ENCODE assay signal across 8 cellular contexts in genomic region chr19:10105241-10106099, GRCh38. TPM values are rescaled to one million over a fixed set of nuclear protein-coding genes. Genes with fewer than 3 reads are reported as not detected.
DNase-seq lines count a peak whose midpoint lies in the region; ATAC-seq and TF ChIP-seq lines count a peak whose summit lies in the region.

No MANE protein-coding gene starts in this region.

- peaks cover 33% of the 10 kb centered on the region for H3K36me3 Mint-ChIP-seq in activated CD8-positive, alpha-beta memory T cell treated with anti-CD3 and anti-CD28 coated beads, Interleukin-2, amount 10 ng/mL, durations not matched to agents 7 days and 5 days
- peaks cover 0 to 12% (median 6%) of the 10 kb centered on the region in 3 donors for H3K36me3 Mint-ChIP-seq in immature natural killer cell

- H3K27me3 Mint-ChIP-seq in activated CD8-positive, alpha-beta memory T cell treated with anti-CD3 and anti-CD28 coated beads, Interleukin-2, amount 10 ng/mL, durations not matched to agents 7 days and 5 days, result no peaks in the 10 kb centered on the region
- H3K27me3 Mint-ChIP-seq in immature natural killer cell (ENCODE audit: low read depth in 3 of 3), result peaks cover 17 to 35% (median 29%) of the 10 kb centered on the region in 3 donors

- peak; percentile 17 for ATAC-seq in GM19372 (IDR thresholded peaks at IDR 0.05; ENCODE audit: low read depth, unreplicated experiment)
- ATAC-seq in activated CD8-positive, alpha-beta memory T cell treated with anti-CD3 and anti-CD28 coated beads, Interleukin-2, amount 10 ng/mL, durations not matched to agents 7 days and 5 days, result peak; percentile 28

- peak overlapping the region; percentile 99 for H3K27ac Mint-ChIP-seq in activated CD8-positive, alpha-beta memory T cell treated with anti-CD3 and anti-CD28 coated beads, Interleukin-2, amount 10 ng/mL, durations not matched to agents 7 days and 5 days
- H3K27ac Mint-ChIP-seq in immature natural killer cell, result peak overlapping the region; percentile 92 to 100 (median 96)

- H3K27ac ChIP-seq in HL-60 (replicated peaks), result peak overlapping the region; percentile 95

- CTCF ChIA-PET in activated CD8-positive, alpha-beta memory T cell treated with anti-CD3 and anti-CD28 coated beads, Interleukin-2, amount 10 ng/mL, durations not matched to agents 7 days and 5 days (lab: Charles Lee), result interaction anchor here (0.8 to 5.5 kb wide), 6 partner anchors 7 to 145 kb away, joined by 3 to 55 read pairs (median 9); partner anchors contain the start of gene DNMT1

- H3K4me1 Mint-ChIP-seq in activated CD8-positive, alpha-beta memory T cell treated with anti-CD3 and anti-CD28 coated beads, Interleukin-2, amount 10 ng/mL, durations not matched to agents 7 days and 5 days, result peaks cover 79% of the 10 kb centered on the region
- peaks cover 64 to 70% of the 10 kb centered on the region in 2 donors for H3K4me1 Mint-ChIP-seq in immature natural killer cell

- no peak for TF ChIP-seq CTCF in HL-60 (IDR thresholded peaks at IDR 0.05; ENCODE audit: insufficient read depth, low read length)

- peak overlapping the region; percentile 77 for H3K4me3 Mint-ChIP-seq in activated CD8-positive, alpha-beta memory T cell treated with anti-CD3 and anti-CD28 coated beads, Interleukin-2, amount 10 ng/mL, durations not matched to agents 7 days and 5 days
- peak overlapping the region; percentile 65 to 86 (median 83) for H3K4me3 Mint-ChIP-seq in immature natural killer cell

- no peak overlapping the region for H3K4me3 ChIP-seq in HL-60 (replicated peaks; ENCODE audit: insufficient read depth, low read length)

- H3K27me3 ChIP-seq in HL-60 (ENCODE audit: insufficient read depth, poor library complexity, severe bottlenecking), result no peaks in the 10 kb centered on the region

- no peaks in the 10 kb centered on the region for H3K9me3 Mint-ChIP-seq in activated CD8-positive, alpha-beta memory T cell treated with anti-CD3 and anti-CD28 coated beads, Interleukin-2, amount 10 ng/mL, durations not matched to agents 7 days and 5 days (ENCODE audit: low read depth)
- H3K9me3 Mint-ChIP-seq in immature natural killer cell, result no peaks in the 10 kb centered on the region

- DNase-seq in HL-60 (ENCODE audit: low read depth in 1 of 2, low spot score in 1 of 2) (peak; percentile 76 to 87), immature natural killer cell (peak in 2 of 3 donors; percentile 63 to 65), NCI-H82 treated with DMSO at 0.1 percent for 48 hours (lab: John Stamatoyannopoulos, UW; ENCODE audit: unreplicated experiment) (no peak), NCI-H2171 treated with DMSO at 0.1 percent for 48 hours (lab: John Stamatoyannopoulos, UW) (no peak), SW 1271 (lab: John Stamatoyannopoulos, UW) (no peak)
- DNase-seq in activated CD8-positive, alpha-beta memory T cell treated with anti-CD3 and anti-CD28 coated beads, Interleukin-2, amount 10 ng/mL, durations not matched to agents 7 days and 5 days, result peak; percentile 88
- DNase-seq in stimulated activated CD8-positive, alpha-beta memory T cell treated with anti-CD3 and anti-CD28 coated beads, Interleukin-2, amount 100 ng/mL, for 1 hour (ENCODE audit: low read depth in 2 of 2), result peak; percentile 48 to 62

RNA-seq across cellular contexts. Expression of gene PPAN, which starts 0.7 kb away (rescaled TPM):
- total RNA-seq in activated CD8-positive, alpha-beta memory T cell treated with anti-CD3 and anti-CD28 coated beads, Interleukin-2, amount 10 ng/mL, durations not matched to agents 7 days and 5 days, result 100 to 1,000 TPM in 1 of 2 experiments, 10 to 100 TPM in 1; 98.5 to 115 TPM
- polyA plus RNA-seq in immature natural killer cell, result 10 to 100 TPM; 12.1 to 44.8 (median 18.4) TPM

RNA-seq across cellular contexts. Expression of gene ANGPTL6, which starts 3.0 kb away (rescaled TPM):
- 1 to 10 TPM; 2.7 to 3.3 TPM for total RNA-seq in activated CD8-positive, alpha-beta memory T cell treated with anti-CD3 and anti-CD28 coated beads, Interleukin-2, amount 10 ng/mL, durations not matched to agents 7 days and 5 days
- polyA plus RNA-seq in immature natural killer cell, result 1 to 10 TPM in 2 of 3 donors, under 1 TPM in 1; 0.53 to 1.9 (median 1.2) TPM

RNA-seq across cellular contexts. Expression of gene P2RY11, which starts 6.0 kb away (rescaled TPM):
- 10 to 100 TPM; 36.0 to 43.7 TPM for total RNA-seq in activated CD8-positive, alpha-beta memory T cell treated with anti-CD3 and anti-CD28 coated beads, Interleukin-2, amount 10 ng/mL, durations not matched to agents 7 days and 5 days
- 10 to 100 TPM in 1 of 3 donors, 1 to 10 TPM in 2; 2.6 to 26.7 (median 6.9) TPM for polyA plus RNA-seq in immature natural killer cell

RNA-seq across cellular contexts. Expression of gene EIF3G, which starts 14.2 kb away (rescaled TPM):
- 100 to 1,000 TPM; 216 to 256 TPM for total RNA-seq in activated CD8-positive, alpha-beta memory T cell treated with anti-CD3 and anti-CD28 coated beads, Interleukin-2, amount 10 ng/mL, durations not matched to agents 7 days and 5 days
- polyA plus RNA-seq in immature natural killer cell, result 100 to 1,000 TPM; 334 to 509 (median 485) TPM

RNA-seq across cellular contexts. Expression of gene SHFL, which starts 19.4 kb away (rescaled TPM):
- 100 to 1,000 TPM in 1 of 2 experiments, 10 to 100 TPM in 1; 95.3 to 146 TPM for total RNA-seq in activated CD8-positive, alpha-beta memory T cell treated with anti-CD3 and anti-CD28 coated beads, Interleukin-2, amount 10 ng/mL, durations not matched to agents 7 days and 5 days
- polyA plus RNA-seq in immature natural killer cell, result 10 to 100 TPM; 39.4 to 78.4 (median 44.2) TPM

Comparison
In these comparisons a context has a peak if more than half of its experiments do, and no peak if none do; other contexts are left out.
1. DNase-seq: peak in HL-60 (2 of 2), activated CD8-positive, alpha-beta memory T cell treated with anti-CD3 and anti-CD28 coated beads, Interleukin-2, amount 10 ng/mL, durations not matched to agents 7 days and 5 days (single experiment), immature natural killer cell (2 of 3) and stimulated activated CD8-positive, alpha-beta memory T cell treated with anti-CD3 and anti-CD28 coated beads, Interleukin-2, amount 100 ng/mL, for 1 hour (2 of 2); none in NCI-H82 treated with DMSO at 0.1 percent for 48 hours (single experiment), NCI-H2171 treated with DMSO at 0.1 percent for 48 hours (single experiment) and SW 1271 (0 of 2).